Comparison of ENCODE assay signal across 13 cellular contexts in genomic region chr6:90202156-90202555, GRCh38.
DNase-seq lines count a peak whose midpoint lies in the region; ATAC-seq and TF ChIP-seq lines count a peak whose summit lies in the region.
"Had no signal": no experiment of that assay in that cellular context is flagged by ENCODE, and none has a peak within 500 bp of the region (broad histone marks: within the 10 kb centered on the region; RNA-seq: fewer than 3 reads in every experiment).

No MANE protein-coding gene starts in this region.

- no peak overlapping the region for H3K4me2 ChIP-seq in parathyroid adenoma (ENCODE audit: low read length)

- H3K27me3 Mint-ChIP-seq in activated T-cell treated with anti-CD3 and anti-CD28 coated beads, Interleukin-2, amount 50 U/mL, for 4 hours (ENCODE audit: low read depth) = no peaks in the 10 kb centered on the region
- no peaks in the 10 kb centered on the region for H3K27me3 Mint-ChIP-seq in activated B cell treated with CpG ODN at 0.5 μM for 24 hours
- H3K27me3 Mint-ChIP-seq: progenitor cell of endocrine pancreas had no signal

- POLR2A ChIA-PET in activated B cell treated with CpG ODN at 0.5 μM for 24 hours (lab: Charles Lee) (interaction anchor here (0.5 to 1.0 kb wide), 2 partner anchors 12 to 14 kb away, joined by 3 to 5 read pairs; no protein-coding TSS in a partner anchor), RWPE1 (lab: Yijun Ruan, JAX; ENCODE audit: low non-redundant PET) (no interaction called here)

- H3K9ac ChIP-seq in parathyroid adenoma = no peak overlapping the region

- H3K36me3 Mint-ChIP-seq in activated T-cell treated with anti-CD3 and anti-CD28 coated beads, Interleukin-2, amount 50 U/mL, for 4 hours (ENCODE audit: insufficient read depth) = peaks cover 65% of the 10 kb centered on the region
- H3K36me3 Mint-ChIP-seq in activated B cell treated with CpG ODN at 0.5 μM for 24 hours (ENCODE audit: low read depth) = peaks cover 84% of the 10 kb centered on the region

- H3K9me3 Mint-ChIP-seq in activated T-cell treated with anti-CD3 and anti-CD28 coated beads, Interleukin-2, amount 50 U/mL, for 4 hours = peaks cover 10% of the 10 kb centered on the region
- peaks cover 6% of the 10 kb centered on the region for H3K9me3 Mint-ChIP-seq in activated B cell treated with CpG ODN at 0.5 μM for 24 hours

- TF ChIP-seq CTCF in activated B cell treated with CpG ODN at 0.5 μM for 24 hours (IDR thresholded peaks at IDR 0.05) (no peak), parathyroid adenoma (IDR thresholded peaks at IDR 0.05) (no peak), RWPE1 (conservative IDR thresholded peaks at IDR 0.05; ENCODE audit: low read depth) (no peak)

- H3K36me3 ChIP-seq in parathyroid adenoma (ENCODE audit: control insufficient read depth, insufficient read depth, low read length) = no peaks in the 10 kb centered on the region

- H3K27me3 ChIP-seq in parathyroid adenoma (ENCODE audit: control insufficient read depth, insufficient read depth, low read length) = no peaks in the 10 kb centered on the region

- H3K4me3 Mint-ChIP-seq in activated T-cell treated with anti-CD3 and anti-CD28 coated beads, Interleukin-2, amount 50 U/mL, for 4 hours = peak overlapping the region; percentile 51
- H3K4me3 Mint-ChIP-seq in activated B cell treated with CpG ODN at 0.5 μM for 24 hours = no peak overlapping the region

- intact Hi-C loops in activated B cell treated with CpG ODN at 0.5 μM for 24 hours (cut with micrococcal nuclease) = loop anchor here (1.0 to 2.0 kb wide), 2 partner anchors 12 to 15 kb away; no protein-coding TSS in a partner anchor

- ATAC-seq in activated T-cell treated with anti-CD3 and anti-CD28 coated beads, Interleukin-2, amount 50 U/mL, for 4 hours = peak; percentile 74 to 78
- ATAC-seq in GM18868 (IDR thresholded peaks at IDR 0.05; ENCODE audit: unreplicated experiment) (peak; percentile 47), activated B cell treated with CpG ODN at 0.5 μM for 24 hours (ENCODE audit: low read depth) (peak; percentile 41)

- no peak overlapping the region for H3K27ac ChIP-seq in parathyroid adenoma
- no peak overlapping the region for H3K27ac ChIP-seq in RWPE1

- H3K4me1 ChIP-seq in parathyroid adenoma = peaks cover 4% of the 10 kb centered on the region

- H3K4me1 Mint-ChIP-seq in activated T-cell treated with anti-CD3 and anti-CD28 coated beads, Interleukin-2, amount 50 U/mL, for 4 hours (ENCODE audit: low read depth) = peaks cover 55% of the 10 kb centered on the region
- H3K4me1 Mint-ChIP-seq in activated B cell treated with CpG ODN at 0.5 μM for 24 hours = peaks cover 41% of the 10 kb centered on the region

- H3K4me3 ChIP-seq in parathyroid adenoma (ENCODE audit: low read depth, low read length) = no peak overlapping the region

- H3K79me2 ChIP-seq in parathyroid adenoma = peaks cover 25% of the 10 kb centered on the region

- CTCF ChIA-PET in activated B cell treated with CpG ODN at 0.5 μM for 24 hours (lab: Charles Lee) = interaction anchor here (1.0 to 1.9 kb wide), 3 partner anchors 14 to 261 kb away, joined by 3 to 7 read pairs (median 4); no protein-coding TSS in a partner anchor
- CTCF ChIA-PET in RWPE1 (lab: Yijun Ruan, JAX) = no interaction called here

- H3K9me3 ChIP-seq in parathyroid adenoma (ENCODE audit: control insufficient read depth, low read length) = no peaks in the 10 kb centered on the region

- peak overlapping the region; percentile 6 for H2AFZ ChIP-seq in parathyroid adenoma

- DNase-seq in activated T-cell treated with anti-CD3 and anti-CD28 coated beads, Interleukin-2, amount 50 U/mL, for 4 hours = no peak
- DNase-seq in activated T-cell treated with anti-CD3 and anti-CD28 coated beads, Interleukin-2, amount 50 U/mL, for 1 hour = no peak
- DNase-seq in activated B cell treated with CpG ODN at 0.5 μM for 24 hours (no peak), HPDE6-E6E7 (ENCODE audit: extremely low spot score) (no peak), middle frontal gyrus (ENCODE audit: extremely low spot score, low spot score) (no peak), RWPE1 (ENCODE audit: low spot score) (no peak)
- DNase-seq: activated CD8-positive, alpha-beta memory T cell treated with anti-CD3 and anti-CD28 coated beads, Interleukin-2, amount 50 U/mL, for 48 hours; cortex of kidney; DMS53; head of caudate nucleus had no signal

- H3K27ac Mint-ChIP-seq in activated B cell treated with CpG ODN at 0.5 μM for 24 hours = peak overlapping the region; percentile 66
- H3K27ac Mint-ChIP-seq: progenitor cell of endocrine pancreas had no signal
